ENCODE assay signal across 1 cellular context in genomic region chr11:65853249-65853979, GRCh38.
TF ChIP-seq lines count a peak whose summit lies in the region.

No MANE protein-coding gene starts in this region.

TF ChIP-seq in HEK293T, 16 proteins besides CTCF, POLR2A, EP300 and RAD21:
- no peak for TF ChIP-seq LEF1 (IDR thresholded peaks at IDR 0.05; ENCODE audit: borderline replicate concordance)
- no peak for TF ChIP-seq FOXA1 (IDR thresholded peaks at IDR 0.05)
- TF ChIP-seq SUZ12 (IDR thresholded peaks at IDR 0.05) = no peak
- TF ChIP-seq ZNF384 (IDR thresholded peaks at IDR 0.05) = no peak
- TF ChIP-seq NFRKB (IDR thresholded peaks at IDR 0.05) = no peak
